In genomic region chr14:65002586-65003210, GRCh38 we compare ENCODE assay signal across 12 cellular contexts. TPM values are rescaled to one million over a fixed set of nuclear protein-coding genes. Genes with fewer than 3 reads are reported as not detected.
A peak's percentile ranks its signal among the peaks of the same experiment; 100 is the strongest.
DNase-seq lines count a peak whose midpoint lies in the region; ATAC-seq lines count a peak whose summit lies in the region.
"Had no signal": no experiment of that assay in that cellular context is flagged by ENCODE, and none has a peak within 500 bp of the region (broad histone marks: within the 10 kb centered on the region; RNA-seq: fewer than 3 reads in every experiment).

No MANE protein-coding gene starts in this region.

- no peak overlapping the region for H2BK12ac ChIP-seq in mesenchymal stem cell (ENCODE audit: low read length in 2 of 2)

- no peaks in the 10 kb centered on the region for H3K4me1 ChIP-seq in CD4-positive, CD25-positive, alpha-beta regulatory T cell (ENCODE audit: control insufficient read depth, insufficient read depth, low read length, poor library complexity, severe bottlenecking)
- peaks cover 8% of the 10 kb centered on the region for H3K4me1 ChIP-seq in mesenchymal stem cell (ENCODE audit: control insufficient read depth, insufficient read depth, low read depth, low read length)

- H3K23ac ChIP-seq in mesenchymal stem cell (ENCODE audit: low read length in 2 of 2): no peak overlapping the region

- H4K91ac ChIP-seq in mesenchymal stem cell (ENCODE audit: low read length): no peak overlapping the region

- peaks cover 4% of the 10 kb centered on the region for H3K27me3 Mint-ChIP-seq in CD4-positive, CD25-positive, alpha-beta regulatory T cell
- no peaks in the 10 kb centered on the region for H3K27me3 Mint-ChIP-seq in activated T-helper 2 cell treated with anti-CD3 and anti-CD28 coated beads, Interferon-gamma antibody, Interleukin-2, Interleukin-4, amounts not matched to agents 10 μg/mL and 5 μg/mL and 100 μg/mL, durations not matched to agents 14 hours and 24 hours and 36 hours (ENCODE audit: low read depth)
- H3K27me3 Mint-ChIP-seq in immature natural killer cell (ENCODE audit: low read depth in 3 of 3): no peaks in the 10 kb centered on the region

- H3K27me3 ChIP-seq in CD4-positive, CD25-positive, alpha-beta regulatory T cell (ENCODE audit: control insufficient read depth, insufficient read depth, low read length): no peaks in the 10 kb centered on the region
- H3K27me3 ChIP-seq in mesenchymal stem cell (ENCODE audit: control insufficient read depth in 1 of 2, insufficient read depth in 1 of 2, low read length in 2 of 2): no peaks in the 10 kb centered on the region

- no peak overlapping the region for H3K4me3 ChIP-seq in CD4-positive, CD25-positive, alpha-beta regulatory T cell (ENCODE audit: low read depth, low read length)
- H3K4me3 ChIP-seq in mesenchymal stem cell (ENCODE audit: insufficient read depth in 1 of 2, low read depth in 1 of 2, low read length in 2 of 2): no peak overlapping the region

- H3K4me1 Mint-ChIP-seq in CD4-positive, CD25-positive, alpha-beta regulatory T cell: peaks cover 10 to 31% (median 20%) of the 10 kb centered on the region in 4 donors
- peaks cover 40% of the 10 kb centered on the region for H3K4me1 Mint-ChIP-seq in activated T-helper 2 cell treated with anti-CD3 and anti-CD28 coated beads, Interferon-gamma antibody, Interleukin-2, Interleukin-4, amounts not matched to agents 10 μg/mL and 5 μg/mL and 100 μg/mL, durations not matched to agents 14 hours and 24 hours and 36 hours (ENCODE audit: low read depth)
- H3K4me1 Mint-ChIP-seq in immature natural killer cell: no peaks in the 10 kb centered on the region

- peak overlapping the region; percentile 83 for H3K9ac ChIP-seq in mesenchymal stem cell (ENCODE audit: low read length)

- no peak overlapping the region for H3K4me3 Mint-ChIP-seq in CD4-positive, CD25-positive, alpha-beta regulatory T cell
- H3K4me3 Mint-ChIP-seq in activated T-helper 2 cell treated with anti-CD3 and anti-CD28 coated beads, Interferon-gamma antibody, Interleukin-2, Interleukin-4, amounts not matched to agents 10 μg/mL and 5 μg/mL and 100 μg/mL, durations not matched to agents 14 hours and 24 hours and 36 hours (ENCODE audit: low read depth): no peak overlapping the region
- no peak overlapping the region for H3K4me3 Mint-ChIP-seq in immature natural killer cell
- H3K4me3 Mint-ChIP-seq: activated T-cell treated with anti-CD3 and anti-CD28 coated beads, Interleukin-2, amount 50 U/mL, for 4 hours had no signal

- H3K36me3 ChIP-seq in CD4-positive, CD25-positive, alpha-beta regulatory T cell (ENCODE audit: control insufficient read depth, insufficient read depth, low read length): peaks cover 5% of the 10 kb centered on the region
- no peaks in the 10 kb centered on the region for H3K36me3 ChIP-seq in mesenchymal stem cell (ENCODE audit: control insufficient read depth in 1 of 2, insufficient read depth in 2 of 2, low read depth in 1 of 2, low read length in 2 of 2)

- no peaks in the 10 kb centered on the region for H3K9me3 ChIP-seq in CD4-positive, CD25-positive, alpha-beta regulatory T cell (ENCODE audit: control insufficient read depth in 2 of 2, low read length in 2 of 2)
- no peaks in the 10 kb centered on the region for H3K9me3 ChIP-seq in mesenchymal stem cell (ENCODE audit: control insufficient read depth, low read length)

- ATAC-seq in CD4-positive, CD25-positive, alpha-beta regulatory T cell (ENCODE audit: low read depth in 2 of 2): no peak
- ATAC-seq in GM21786 (IDR thresholded peaks at IDR 0.05; ENCODE audit: unreplicated experiment) (peak; percentile 7), sciatic nerve (no peak)

- peaks cover 14% of the 10 kb centered on the region for H3K79me1 ChIP-seq in mesenchymal stem cell (replicated peaks; ENCODE audit: low read length, poor library complexity, severe bottlenecking)

- DNase-seq in CD4-positive, CD25-positive, alpha-beta regulatory T cell: no peak
- no peak for DNase-seq in activated T-helper 2 cell treated with anti-CD3 and anti-CD28 coated beads, Interferon-gamma antibody, Interleukin-2, Interleukin-4, amounts not matched to agents 10 μg/mL and 5 μg/mL and 100 μg/mL, durations not matched to agents 14 hours and 24 hours and 36 hours (ENCODE audit: low spot score)
- peak; percentile 30 for DNase-seq in mesenchymal stem cell
- no peak for DNase-seq in pons (ENCODE audit: low spot score)
- no peak for DNase-seq in GM19238 (ENCODE audit: insufficient read length, low spot score)
- DNase-seq in sciatic nerve (ENCODE audit: low spot score): no peak
- no peak for DNase-seq in immature natural killer cell
- DNase-seq: activated T-cell treated with anti-CD3 and anti-CD28 coated beads, Interleukin-2, amount 50 U/mL, for 4 hours; Calu3; NCI-H226; nucleus accumbens had no signal

- H3K14ac ChIP-seq in mesenchymal stem cell (ENCODE audit: low read length in 2 of 2): no peak overlapping the region

- peaks cover 26% of the 10 kb centered on the region for H3K36me3 Mint-ChIP-seq in CD4-positive, CD25-positive, alpha-beta regulatory T cell
- H3K36me3 Mint-ChIP-seq in activated T-helper 2 cell treated with anti-CD3 and anti-CD28 coated beads, Interferon-gamma antibody, Interleukin-2, Interleukin-4, amounts not matched to agents 10 μg/mL and 5 μg/mL and 100 μg/mL, durations not matched to agents 14 hours and 24 hours and 36 hours (ENCODE audit: low read depth): peaks cover 14% of the 10 kb centered on the region
- H3K36me3 Mint-ChIP-seq in immature natural killer cell: peaks cover 4 to 15% (median 6%) of the 10 kb centered on the region in 3 donors

- H2BK15ac ChIP-seq in mesenchymal stem cell (ENCODE audit: low read depth, poor library complexity, severe bottlenecking): no peak overlapping the region

- H4K8ac ChIP-seq in mesenchymal stem cell (ENCODE audit: low read length): peak overlapping the region; percentile 28

- H3K4me2 ChIP-seq in mesenchymal stem cell (ENCODE audit: low read length, poor library complexity, severe bottlenecking): no peak overlapping the region

- no peak overlapping the region for H3K4ac ChIP-seq in mesenchymal stem cell (ENCODE audit: low read depth in 1 of 2, low read length in 2 of 2)

- no peak overlapping the region for H2AK5ac ChIP-seq in mesenchymal stem cell (ENCODE audit: low read length, severe bottlenecking)

- no peak overlapping the region for H2BK5ac ChIP-seq in mesenchymal stem cell (ENCODE audit: low read depth, low read length, poor library complexity, severe bottlenecking)

- no peak overlapping the region for H3K18ac ChIP-seq in mesenchymal stem cell (ENCODE audit: low read depth in 1 of 2, low read length in 2 of 2)

- H2BK120ac ChIP-seq in mesenchymal stem cell (ENCODE audit: low read depth, low read length): no peak overlapping the region

- no peak overlapping the region for H2AFZ ChIP-seq in mesenchymal stem cell (ENCODE audit: low read depth, low read length)

- 78% methylated on average over 5 of the region's 6 CpGs for WGBS in mesenchymal stem cell

- no peaks in the 10 kb centered on the region for H3K9me3 Mint-ChIP-seq in CD4-positive, CD25-positive, alpha-beta regulatory T cell
- no peaks in the 10 kb centered on the region for H3K9me3 Mint-ChIP-seq in activated T-helper 2 cell treated with anti-CD3 and anti-CD28 coated beads, Interferon-gamma antibody, Interleukin-2, Interleukin-4, amounts not matched to agents 10 μg/mL and 5 μg/mL and 100 μg/mL, durations not matched to agents 14 hours and 24 hours and 36 hours
- no peaks in the 10 kb centered on the region for H3K9me3 Mint-ChIP-seq in immature natural killer cell
- H3K9me3 Mint-ChIP-seq: activated T-cell treated with anti-CD3 and anti-CD28 coated beads, Interleukin-2, amount 50 U/mL, for 4 hours had no signal

- intact Hi-C loops in activated T-helper 2 cell treated with anti-CD3 and anti-CD28 coated beads, Interferon-gamma antibody, Interleukin-2, Interleukin-4, amounts not matched to agents 10 μg/mL and 5 μg/mL and 100 μg/mL, durations not matched to agents 14 hours and 24 hours and 36 hours (cut with micrococcal nuclease): loop anchor here (1.0 to 2.0 kb wide), 2 partner anchors 16 to 94 kb away; partner anchors contain the start of gene FNTB
- intact Hi-C loops in sciatic nerve (cut with DNase I): no loop called here

- no peak overlapping the region for H3K27ac ChIP-seq in CD4-positive, CD25-positive, alpha-beta regulatory T cell (ENCODE audit: insufficient read depth, low read length, poor library complexity, severe bottlenecking)
- no peak overlapping the region for H3K27ac ChIP-seq in mesenchymal stem cell (ENCODE audit: low read length, poor library complexity, severe bottlenecking)

- peak overlapping the region in 2 of 3 donors; percentile 35 to 44 for H3K27ac Mint-ChIP-seq in CD4-positive, CD25-positive, alpha-beta regulatory T cell
- peak overlapping the region; percentile 68 for H3K27ac Mint-ChIP-seq in activated T-helper 2 cell treated with anti-CD3 and anti-CD28 coated beads, Interferon-gamma antibody, Interleukin-2, Interleukin-4, amounts not matched to agents 10 μg/mL and 5 μg/mL and 100 μg/mL, durations not matched to agents 14 hours and 24 hours and 36 hours
- H3K27ac Mint-ChIP-seq in immature natural killer cell: no peak overlapping the region

RNA-seq across cellular contexts. Expression of gene FNTB, which starts 16.0 kb away (rescaled TPM):
- 15.5 TPM for total RNA-seq in CD4-positive, CD25-positive, alpha-beta regulatory T cell
- 1 to 10 TPM; 6.3 to 9.8 (median 7.7) TPM for polyA plus RNA-seq in CD4-positive, CD25-positive, alpha-beta regulatory T cell
- 14.8 and 17.5 TPM in 2 replicates for total RNA-seq in activated T-helper 2 cell treated with anti-CD3 and anti-CD28 coated beads, Interferon-gamma antibody, Interleukin-2, Interleukin-4, amounts not matched to agents 10 μg/mL and 5 μg/mL and 100 μg/mL, durations not matched to agents 14 hours and 24 hours and 36 hours
- polyA plus RNA-seq in mesenchymal stem cell (2013, experiment 1 of 2): 9.8 TPM
- 9.9 TPM for polyA plus RNA-seq in mesenchymal stem cell (2013, experiment 2 of 2)
- 40.7 TPM for total RNA-seq in sciatic nerve
- 1 to 10 TPM; 1.0 to 5.2 (median 1.6) TPM for polyA plus RNA-seq in immature natural killer cell

RNA-seq across cellular contexts. Expression of gene RAB15, which starts 30.6 kb away (rescaled TPM):
- 6.5 TPM for total RNA-seq in CD4-positive, CD25-positive, alpha-beta regulatory T cell
- 1 to 10 TPM; 3.0 to 4.7 (median 3.2) TPM for polyA plus RNA-seq in CD4-positive, CD25-positive, alpha-beta regulatory T cell
- 4.7 and 4.8 TPM in 2 replicates for total RNA-seq in activated T-helper 2 cell treated with anti-CD3 and anti-CD28 coated beads, Interferon-gamma antibody, Interleukin-2, Interleukin-4, amounts not matched to agents 10 μg/mL and 5 μg/mL and 100 μg/mL, durations not matched to agents 14 hours and 24 hours and 36 hours
- polyA plus RNA-seq in mesenchymal stem cell (2013, experiment 1 of 2): 4.2 TPM
- 3.9 TPM for polyA plus RNA-seq in mesenchymal stem cell (2013, experiment 2 of 2)
- 3.3 TPM for total RNA-seq in sciatic nerve
- 1 to 10 TPM in 2 of 3 donors, under 1 TPM in 1; 0.52 to 1.2 (median 1.1) TPM for polyA plus RNA-seq in immature natural killer cell

Comparison
In these comparisons a context has a peak if more than half of its experiments do, and no peak if none do; other contexts are left out.
1. H3K27ac Mint-ChIP-seq: peak in CD4-positive, CD25-positive, alpha-beta regulatory T cell (2 of 3) and activated T-helper 2 cell treated with anti-CD3 and anti-CD28 coated beads, Interferon-gamma antibody, Interleukin-2, Interleukin-4, amounts not matched to agents 10 μg/mL and 5 μg/mL and 100 μg/mL, durations not matched to agents 14 hours and 24 hours and 36 hours (single experiment); none in immature natural killer cell (0 of 6).